In genomic region chr1:4702464-4702863, GRCh38 we compare ENCODE assay signal across 20 cellular contexts. TPM values are rescaled to one million over a fixed set of nuclear protein-coding genes. Genes with fewer than 3 reads are reported as not detected.
DNase-seq lines count a peak whose midpoint lies in the region; ATAC-seq, FAIRE-seq and TF ChIP-seq lines count a peak whose summit lies in the region.
"Had no signal": no experiment of that assay in that cellular context is flagged by ENCODE, and none has a peak within 500 bp of the region (broad histone marks: within the 10 kb centered on the region; RNA-seq: fewer than 3 reads in every experiment).

No MANE protein-coding gene starts in this region.

- no peaks in the 10 kb centered on the region; the same call in 1 of the 2 replicates for H3K79me1 ChIP-seq in H1 (ENCODE audit: low read depth, low read length)

- H3K27ac ChIP-seq in RWPE2 (ENCODE audit: poor library complexity, severe bottlenecking) (peak overlapping the region; percentile 73), astrocyte (ENCODE audit: low read depth, low read length) (peak overlapping the region; percentile 5), H1 (ENCODE audit: low read depth, low read length) (no peak overlapping the region)
- H3K27ac ChIP-seq: A549, HL-60 had no signal

- 92% methylated on average over 7 of the region's 12 CpGs; no CpG with 5 or more reads in 1 of the 2 experiments for WGBS in H1 (ENCODE audit: extremely low coverage in 1 of 2, insufficient coverage in 1 of 2, insufficient read length in 1 of 2, insufficient replicate concordance in 2 of 2, low coverage in 1 of 2, low lambda C conversion rate in 2 of 2, missing lambda C conversion rate in 1 of 2), 2 experiments

- peaks cover 29% of the 10 kb centered on the region for H3K27me3 Mint-ChIP-seq in astrocyte (ENCODE audit: low read depth, unreplicated experiment)
- no peaks in the 10 kb centered on the region for H3K27me3 Mint-ChIP-seq in osteocyte (ENCODE audit: unreplicated experiment)

- no peaks in the 10 kb centered on the region for H3K23me2 ChIP-seq in H1 (ENCODE audit: low read depth, low read length)

- TF ChIP-seq RAD21 in H1 (IDR thresholded peaks at IDR 0.05 in 1 of 2, conservative IDR thresholded peaks at IDR 0.05 in 1 of 2; ENCODE audit: low read depth in 2 of 2, low read length in 2 of 2) = no peak

- H3K4me2 ChIP-seq in astrocyte (ENCODE audit: low read length) (no peak overlapping the region), H1 (ENCODE audit: insufficient read depth in 1 of 2, low read depth in 2 of 2, low read length in 2 of 2) (no peak overlapping the region)
- H3K4me2 ChIP-seq: A549 had no signal

- no peak overlapping the region for H3K4ac ChIP-seq in H1 (replicated peaks; ENCODE audit: insufficient read length, low read depth, low read length)

- no peak for FAIRE-seq in astrocyte (lab: Jason Lieb, UNC)
- no peak for FAIRE-seq in H1 (lab: Jason Lieb, UNC)
- FAIRE-seq: A549, D721Med, G401.6, GM12891, H54 had no signal

- no peak for TF ChIP-seq CTCF in RWPE2 (IDR thresholded peaks at IDR 0.05; ENCODE audit: poor library complexity, severe bottlenecking)
- TF ChIP-seq CTCF in astrocyte (IDR thresholded peaks at IDR 0.05; ENCODE audit: insufficient read depth, low read depth, low read length) = no peak
- TF ChIP-seq CTCF in H1 (IDR thresholded peaks at IDR 0.05; ENCODE audit: control extremely low read depth in 1 of 3, insufficient read depth in 1 of 3, low read depth in 1 of 3, low read length in 3 of 3) = no peak
- TF ChIP-seq CTCF in osteocyte (IDR thresholded peaks at IDR 0.05) = no peak

- no peak overlapping the region for H2BK20ac ChIP-seq in H1 (ENCODE audit: low read length)

- H2BK5ac ChIP-seq in H1 (ENCODE audit: low read depth, low read length) = no peak overlapping the region

- H3K36me3 Mint-ChIP-seq in astrocyte (ENCODE audit: low read depth, unreplicated experiment) (no peaks in the 10 kb centered on the region), osteocyte (ENCODE audit: unreplicated experiment) (no peaks in the 10 kb centered on the region)
- H3K36me3 Mint-ChIP-seq: CD14-positive monocyte; CD8-positive, alpha-beta T cell had no signal

- H3K18ac ChIP-seq in H1 (ENCODE audit: extremely low read depth, low read length) = no peak overlapping the region

- H3K27ac Mint-ChIP-seq in astrocyte (ENCODE audit: unreplicated experiment) (no peak overlapping the region), osteocyte (ENCODE audit: unreplicated experiment) (peak overlapping the region; percentile 61)
- H3K27ac Mint-ChIP-seq: CD14-positive monocyte; CD8-positive, alpha-beta T cell had no signal

- no peak overlapping the region for H3K4me3 Mint-ChIP-seq in astrocyte (ENCODE audit: unreplicated experiment)
- H3K4me3 Mint-ChIP-seq in osteocyte (ENCODE audit: unreplicated experiment) = no peak overlapping the region
- H3K4me3 Mint-ChIP-seq: CD14-positive monocyte; CD8-positive, alpha-beta T cell had no signal

- H2AFZ ChIP-seq in astrocyte (ENCODE audit: low read depth, low read length) (no peak overlapping the region), H1 (ENCODE audit: low read length) (no peak overlapping the region)

- H4K20me1 ChIP-seq in astrocyte (ENCODE audit: insufficient read depth, low read length) (no peaks in the 10 kb centered on the region), H1 (replicated peaks in 1 of 2; ENCODE audit: control insufficient read depth in 1 of 2, insufficient read depth in 2 of 2, low read length in 2 of 2) (peaks cover 0 to 4% of the 10 kb centered on the region in 2 experiments)

- H3K23ac ChIP-seq in H1 (ENCODE audit: insufficient read length) = no peak overlapping the region

- H3K4me3 ChIP-seq in RWPE2 (ENCODE audit: severe bottlenecking) = no peak overlapping the region
- H3K4me3 ChIP-seq in astrocyte (ENCODE audit: insufficient read depth, low read depth, low read length) = no peak overlapping the region
- H3K4me3 ChIP-seq in H1 (ENCODE audit: extremely low read depth in 1 of 4, insufficient read depth in 2 of 4, low read depth in 3 of 4, low read length in 4 of 4) = no peak overlapping the region
- H3K4me3 ChIP-seq: A549 had no signal

- 0 out of 2 replicates have a peak overlapping the region, but pooled peaks have one; percentile 28 for H2AK5ac ChIP-seq in H1 (ENCODE audit: low read depth, low read length)

- CTCF ChIA-PET in H1 (lab: Charles Lee; ENCODE audit: partially characterized antibody) = interaction anchor here (0.6 to 1.6 kb wide), 4 partner anchors 15 to 571 kb away, joined by 3 to 4 read pairs (median 3); no protein-coding TSS in a partner anchor

- POLR2A ChIA-PET in H1 (lab: Charles Lee; ENCODE audit: partially characterized antibody) = no interaction called here

- ATAC-seq in RWPE2 (ENCODE audit: low read depth) (no peak), GM21367 (IDR thresholded peaks at IDR 0.05; ENCODE audit: unreplicated experiment) (no peak), GM18858 (IDR thresholded peaks at IDR 0.05; ENCODE audit: unreplicated experiment) (no peak)
- ATAC-seq: A549; CD8-positive, alpha-beta T cell had no signal

- H3K4me1 Mint-ChIP-seq in astrocyte (ENCODE audit: low read depth, unreplicated experiment) = peaks cover 10% of the 10 kb centered on the region
- peaks cover 30% of the 10 kb centered on the region for H3K4me1 Mint-ChIP-seq in osteocyte (ENCODE audit: unreplicated experiment)
- H3K4me1 Mint-ChIP-seq: CD14-positive monocyte had no signal

- TF ChIP-seq POLR2A in H1 (IDR thresholded peaks at IDR 0.05; ENCODE audit: control extremely low read depth in 1 of 2, low read depth in 2 of 2, low read length in 2 of 2) = no peak

- no peak overlapping the region for H2BK120ac ChIP-seq in H1 (replicated peaks; ENCODE audit: low read depth, low read length)

- no peak for TF ChIP-seq EP300 in H1 (IDR thresholded peaks at IDR 0.05; ENCODE audit: borderline replicate concordance in 1 of 2, low read depth in 2 of 2, low read length in 2 of 2)

- DNase-seq in RWPE2 (ENCODE audit: low spot score) (no peak), astrocyte (ENCODE audit: low read depth) (no peak), H1 (ENCODE audit: low read depth in 1 of 2, low spot score in 2 of 2) (no peak), osteocyte (ENCODE audit: extremely low spot score, unreplicated experiment) (no peak), glomerular visceral epithelial cell (ENCODE audit: extremely low spot score) (no peak)
- DNase-seq: CD8-positive, alpha-beta T cell; COR-L47; DMS153; DMS79 treated with DMSO at 0.1 percent for 48 hours; EL had no signal

- H3K4me1 ChIP-seq in RWPE2 (ENCODE audit: insufficient read depth, poor library complexity, severe bottlenecking) = peaks cover 20% of the 10 kb centered on the region
- no peaks in the 10 kb centered on the region for H3K4me1 ChIP-seq in astrocyte (ENCODE audit: insufficient read depth, low read length)
- no peaks in the 10 kb centered on the region; a peak in 1 of 7 replicates for H3K4me1 ChIP-seq in H1 (replicated peaks in 1 of 4; ENCODE audit: control insufficient read depth in 3 of 4, insufficient read depth in 4 of 4, low read length in 3 of 4)
- H3K4me1 ChIP-seq: A549 had no signal

- H3K9me3 Mint-ChIP-seq in astrocyte (ENCODE audit: unreplicated experiment) = no peaks in the 10 kb centered on the region
- H3K9me3 Mint-ChIP-seq in osteocyte (ENCODE audit: unreplicated experiment) = peaks cover 3% of the 10 kb centered on the region
- H3K9me3 Mint-ChIP-seq: CD8-positive, alpha-beta T cell had no signal

- H3K27me3 ChIP-seq in RWPE2 (ENCODE audit: insufficient read depth, poor library complexity, severe bottlenecking) (no peaks in the 10 kb centered on the region), astrocyte (ENCODE audit: insufficient read depth, low read length) (no peaks in the 10 kb centered on the region), H1 (replicated peaks in 1 of 4; ENCODE audit: control insufficient read depth in 3 of 4, extremely low read depth in 1 of 4, insufficient read depth in 3 of 4, low read length in 3 of 4) (no peaks in the 10 kb centered on the region)

- H3K9me3 ChIP-seq in RWPE2 (ENCODE audit: severe bottlenecking) = no peaks in the 10 kb centered on the region
- H3K9me3 ChIP-seq in astrocyte (ENCODE audit: insufficient read depth, low read depth, low read length) = no peaks in the 10 kb centered on the region
- no peaks in the 10 kb centered on the region for H3K9me3 ChIP-seq in H1 (ENCODE audit: insufficient read depth in 2 of 2, low read depth in 1 of 2, low read length in 1 of 2)
- H3K9me3 ChIP-seq: A549 had no signal

- peak overlapping the region; percentile 36 for H4K91ac ChIP-seq in H1 (replicated peaks; ENCODE audit: insufficient read length, low read length)

- no peak overlapping the region for H4K8ac ChIP-seq in H1 (ENCODE audit: extremely low read depth, insufficient read depth, low read length)

- H4K5ac ChIP-seq in H1 (ENCODE audit: insufficient read length, low read depth, low read length) = no peak overlapping the region

- H3K79me2 ChIP-seq in astrocyte (ENCODE audit: insufficient read depth, low read length) (no peaks in the 10 kb centered on the region), H1 (ENCODE audit: control insufficient read depth in 1 of 2, insufficient read depth in 2 of 2, low read length in 2 of 2) (no peaks in the 10 kb centered on the region; a peak in 1 of 4 replicates)

- H3K14ac ChIP-seq in H1 (ENCODE audit: insufficient read length) = no peak overlapping the region

- H3K9ac ChIP-seq in astrocyte (ENCODE audit: low read length) = no peak overlapping the region
- no peak overlapping the region for H3K9ac ChIP-seq in H1 (replicated peaks in 1 of 4; ENCODE audit: extremely low read depth in 1 of 4, low read depth in 3 of 4, low read length in 3 of 4)

- no peak overlapping the region; the same call in 1 of the 2 replicates for H2BK15ac ChIP-seq in H1 (ENCODE audit: low read length)

- no peaks in the 10 kb centered on the region for H3K36me3 ChIP-seq in RWPE2 (ENCODE audit: low read depth)
- no peaks in the 10 kb centered on the region for H3K36me3 ChIP-seq in astrocyte (ENCODE audit: insufficient read depth, low read length)
- no peaks in the 10 kb centered on the region for H3K36me3 ChIP-seq in H1 (ENCODE audit: control insufficient read depth in 2 of 4, insufficient read depth in 4 of 4, low read length in 3 of 4)

- H3K56ac ChIP-seq in H1 (replicated peaks; ENCODE audit: insufficient read length, low read depth, low read length) = no peak overlapping the region

- H2BK12ac ChIP-seq in H1 (ENCODE audit: low read depth, low read length) = 0 out of 2 replicates have a peak overlapping the region, but pooled peaks have one; percentile 50

TF ChIP-seq in H1, 55 proteins besides CTCF, POLR2A, EP300 and RAD21 (continues in another document):
- no peak for TF ChIP-seq CHD1 (IDR thresholded peaks at IDR 0.05; ENCODE audit: low read depth, low read length)

RNA-seq across cellular contexts. Expression of gene AJAP1, which starts 48.1 kb away (rescaled TPM):
- total RNA-seq in astrocyte (0.29 and 0.34 TPM in 2 replicates), osteocyte (0.35 and 0.65 TPM in 2 replicates)
- 6.2 and 6.6 TPM in 2 replicates for total RNA-seq in H1 (2021; fragmentation: NEBNext Ultra II Directional; extraction: Animal tissue kit (Norgen Biotek cat#: 25700))
- 1.9 and 2.2 TPM in 2 replicates for polyA plus RNA-seq in H1 (2011; rRNA removed)
- polyA plus RNA-seq in H1 (2011; cell fraction: cytosol; rRNA removed) = 1.7 TPM
- 3.2 TPM for polyA plus RNA-seq in H1 (2011; cell fraction: nucleus; rRNA removed)
- 1.9 to 2.8 TPM (median 2.2 TPM) in 4 replicates for polyA plus RNA-seq in H1 (2012, experiment 1 of 2)
- 1.4 TPM for polyA plus RNA-seq in H1 (2012, experiment 2 of 2)
- polyA plus RNA-seq in H1 (2013, experiment 1 of 2) = 2.6 TPM
- polyA plus RNA-seq in H1 (2013, experiment 2 of 2) = 2.9 TPM
- polyA minus RNA-seq in H1 (2011; rRNA and poly(A)+ RNA removed) = 1.5 and 2.4 TPM in 2 replicates
- polyA minus RNA-seq in H1 (2011; cell fraction: cytosol; rRNA and poly(A)+ RNA removed) = 0.95 TPM
- polyA minus RNA-seq in H1 (2011; cell fraction: nucleus; rRNA and poly(A)+ RNA removed) = 3.6 TPM
- polyA plus RNA-seq: A549, AG04450, CD14-positive monocyte had no signal
